ENCODE assay signal across 12 cellular contexts in the genomic region with DNA sequence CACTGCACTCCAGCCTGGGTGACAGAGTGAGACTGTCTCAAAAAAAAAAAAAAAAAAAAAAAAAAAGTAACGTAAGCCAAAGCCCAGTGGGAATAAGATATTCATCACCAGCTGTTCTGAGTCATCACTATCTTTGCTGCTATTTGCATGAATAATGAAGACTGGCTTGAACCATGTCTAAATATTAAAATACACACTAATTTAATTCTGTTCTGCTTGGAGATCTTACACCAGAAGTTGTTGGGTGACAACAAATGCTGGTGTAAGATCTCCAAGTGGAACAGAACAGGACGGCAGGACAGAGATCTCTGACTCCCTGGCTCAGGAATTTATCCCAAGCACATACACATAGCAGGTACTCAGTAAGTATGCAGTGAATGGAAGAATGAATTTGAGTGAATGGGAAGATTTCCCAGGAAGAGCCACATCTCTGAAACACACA. TPM values are rescaled to one million over a fixed set of nuclear protein-coding genes. Genes with fewer than 3 reads are reported as not detected.
DNase-seq lines count a peak whose midpoint lies in the region; ATAC-seq and TF ChIP-seq lines count a peak whose summit lies in the region.
"Had no signal": no experiment of that assay in that cellular context is flagged by ENCODE, and none has a peak within 500 bp of the region (broad histone marks: within the 10 kb centered on the region; RNA-seq: fewer than 3 reads in every experiment).

No MANE protein-coding gene starts in this region.

- no peaks in the 10 kb centered on the region for H3K27me3 ChIP-seq in mammary epithelial cell (ENCODE audit: insufficient read depth, low read length)
- peaks cover 7% of the 10 kb centered on the region for H3K27me3 ChIP-seq in osteoblast (ENCODE audit: insufficient read depth, low read length)
- no peaks in the 10 kb centered on the region for H3K27me3 ChIP-seq in heart right ventricle

- 0% methylated on average over 2 of the region's 2 CpGs for WGBS in mammary epithelial cell (ENCODE audit: low coverage, missing lambda C conversion rate)
- WGBS in heart right ventricle, 2 donors, result 41 to 44% methylated on average over 2 of the region's 2 CpGs

- H3K4me2 ChIP-seq in mammary epithelial cell (ENCODE audit: insufficient read depth, low read depth, low read length), result no peak overlapping the region
- peak overlapping the region; percentile 24 for H3K4me2 ChIP-seq in osteoblast (ENCODE audit: insufficient read depth, low read length)

- CTCF ChIA-PET in mammary epithelial cell (lab: Charles Lee; ENCODE audit: low non-redundant PET), result no interaction called here

- peak; percentile 79 for DNase-seq in ELR (ENCODE audit: low read depth)
- peak; percentile 47 for DNase-seq in NCI-H446 treated with DMSO at 0.1 percent for 48 hours (lab: John Stamatoyannopoulos, UW)
- DNase-seq in mammary epithelial cell, result peak; percentile 61
- peak; percentile 95 for DNase-seq in osteoblast (ENCODE audit: insufficient read length, low spot score, missing footprints)
- no peak for DNase-seq in heart right ventricle
- DNase-seq in HT-29 (ENCODE audit: low spot score), result no peak
- no peak for DNase-seq in NCI-H2227 treated with DMSO at 0.1 percent for 48 hours (lab: John Stamatoyannopoulos, UW)
- DNase-seq in NCI-H774 (lab: John Stamatoyannopoulos, UW), result no peak
- DNase-seq: activated CD8-positive, alpha-beta memory T cell treated with anti-CD3 and anti-CD28 coated beads for 24 hours; DMS79 treated with DMSO at 0.1 percent for 48 hours; NCI-H82 had no signal

- BruUV-seq in mammary epithelial cell (replicated peaks; lab: Mats Ljungman, UMichigan), result no TSS peak

- H3K36me3 ChIP-seq in mammary epithelial cell (ENCODE audit: insufficient read depth, low read length) (no peaks in the 10 kb centered on the region), osteoblast (ENCODE audit: insufficient read depth, low read length) (no peaks in the 10 kb centered on the region), heart right ventricle (no peaks in the 10 kb centered on the region)

- H3K4me1 ChIP-seq in mammary epithelial cell (ENCODE audit: insufficient read depth, low read length) (peaks cover 14% of the 10 kb centered on the region), osteoblast (ENCODE audit: insufficient read depth, low read length) (peaks cover 11% of the 10 kb centered on the region), heart right ventricle (peaks cover 0 to 9% (median 4%) of the 10 kb centered on the region in 9 donors)

- H3K4me3 ChIP-seq in mammary epithelial cell (replicated peaks in 1 of 3; ENCODE audit: insufficient read depth in 1 of 3, low read depth in 2 of 3, low read length in 3 of 3), result no peak overlapping the region
- peak overlapping the region; percentile 19 for H3K4me3 ChIP-seq in osteoblast (ENCODE audit: insufficient read depth, low read length)
- no peak overlapping the region for H3K4me3 ChIP-seq in heart right ventricle

- H3K79me2 ChIP-seq in mammary epithelial cell (ENCODE audit: insufficient read depth, low read length) (no peaks in the 10 kb centered on the region), osteoblast (ENCODE audit: insufficient read depth, low read length) (no peaks in the 10 kb centered on the region)

- H3K9me3 ChIP-seq in mammary epithelial cell (replicated peaks; ENCODE audit: insufficient read depth, low read length), result no peaks in the 10 kb centered on the region
- no peaks in the 10 kb centered on the region for H3K9me3 ChIP-seq in osteoblast (ENCODE audit: low read depth, low read length)
- H3K9me3 ChIP-seq in heart right ventricle, result no peaks in the 10 kb centered on the region

- H3K9ac ChIP-seq in mammary epithelial cell (ENCODE audit: insufficient read depth, low read length), result no peak overlapping the region

- TF ChIP-seq CTCF in mammary epithelial cell (conservative IDR thresholded peaks at IDR 0.05 in 1 of 2, IDR thresholded peaks at IDR 0.05 in 1 of 2; ENCODE audit: extremely low read depth in 1 of 2, insufficient read depth in 1 of 2, low read depth in 1 of 2, low read length in 2 of 2) (no peak), osteoblast (IDR thresholded peaks at IDR 0.05; ENCODE audit: extremely low read depth, low read depth, low read length) (no peak), heart right ventricle (IDR thresholded peaks at IDR 0.05) (no peak)

- dilution Hi-C loops in mammary epithelial cell (cut with HindIII; ENCODE audit: low sequenced_read_pairs), result no loop called here

- in situ Hi-C loops in mammary epithelial cell (cut with MboI; ENCODE audit: low sequenced_read_pairs in 2 of 2), result no loop called here

- intact Hi-C loops in mammary epithelial cell (cut with micrococcal nuclease), result no loop called here
- intact Hi-C loops in heart right ventricle (cut with DNase I), result no loop called here

- no peak overlapping the region for H2AFZ ChIP-seq in mammary epithelial cell (ENCODE audit: low read depth, low read length)
- H2AFZ ChIP-seq in osteoblast (ENCODE audit: low read length), result no peak overlapping the region

- H4K20me1 ChIP-seq in mammary epithelial cell (ENCODE audit: insufficient read depth, low read length) (no peaks in the 10 kb centered on the region), osteoblast (ENCODE audit: insufficient read depth, low read length) (peaks cover 2% of the 10 kb centered on the region)

- no peak overlapping the region for H3K27ac ChIP-seq in mammary epithelial cell (ENCODE audit: insufficient read depth, low read depth, low read length)
- H3K27ac ChIP-seq in osteoblast (ENCODE audit: low read depth, low read length), result peak overlapping the region; percentile 45
- no peak overlapping the region for H3K27ac ChIP-seq in heart right ventricle

- ATAC-seq in heart right ventricle, result no peak

RNA-seq across cellular contexts. Expression of a gene that starts 19.6 kb away (rescaled TPM):
- total RNA-seq in mammary epithelial cell, result 1 to 10 TPM in 1 of 2 donors, not detected in 1; 1.2 TPM
- 0.08 TPM for polyA plus RNA-seq in mammary epithelial cell
- polyA minus RNA-seq in mammary epithelial cell, result not detected
- under 0.01 TPM in 2 replicates for total RNA-seq in osteoblast
- under 1 TPM in 6 of 10 donors, not detected in 4; 0.05 to 0.30 (median 0.09) TPM for total RNA-seq in heart right ventricle
- polyA plus RNA-seq in heart right ventricle, result under 1 TPM; 0.07 to 0.14 TPM
- total RNA-seq in HT-29 (2014; rRNA removed; shearing (Covaris generic)), result not detected in 2 replicates
- total RNA-seq: T-helper 2 cell treated with Interferon-gamma antibody and Interleukin-4, amounts not matched to agents 100 ng/mL and 5 ng/mL, for 36 hours had no signal

Comparison
In these comparisons a context has a peak if more than half of its experiments do, and no peak if none do; other contexts are left out.
1. DNase-seq: peak in ELR (single experiment), NCI-H446 treated with DMSO at 0.1 percent for 48 hours (single experiment), mammary epithelial cell (single experiment) and osteoblast (single experiment); none in heart right ventricle (0 of 2), HT-29 (single experiment), NCI-H2227 treated with DMSO at 0.1 percent for 48 hours (single experiment) and NCI-H774 (single experiment).